ENCODE assay signal across 15 cellular contexts in genomic region chr6:167491403-167492095, GRCh38.
"Had no signal": no experiment of that assay in that cellular context is flagged by ENCODE, and none has a peak within 500 bp of the region (broad histone marks: within the 10 kb centered on the region; RNA-seq: fewer than 3 reads in every experiment).

No MANE protein-coding gene starts in this region.

- H3K4me1 Mint-ChIP-seq: activated naive CD8-positive, alpha-beta T cell treated with anti-CD3 and anti-CD28 coated beads, Interleukin-2, amount 10 ng/mL, durations not matched to agents 7 days and 5 days had no signal

- ATAC-seq: activated CD4-positive, CD25-positive, alpha-beta regulatory T cell treated with anti-CD3 and anti-CD28 coated beads, Interleukin-2, amount 50 U/mL, for 24 hours; left lung had no signal

- H3K36me3 ChIP-seq: breast epithelium, left lung had no signal

- H3K27me3 ChIP-seq: breast epithelium, left lung had no signal

- H3K9me3 ChIP-seq: breast epithelium, left lung had no signal

- H3K4me1 ChIP-seq: breast epithelium had no signal

- H3K9me3 Mint-ChIP-seq: activated T-helper 1 cell treated with anti-CD3 and anti-CD28 coated beads, Interleukin-12 subunit alpha, Interleukin-12 subunit beta, Interleukin-2, Interleukin-4 antibody, amounts not matched to agents 30 ng/mL and 10 ng/mL and 1 ng/mL, durations not matched to agents 14 hours and 24 hours and 36 hours; endodermal cell; nephron progenitor cell; type B pancreatic cell had no signal

- H3K4me3 ChIP-seq: left lung, SK-N-MC had no signal

- H3K4me3 Mint-ChIP-seq: activated naive CD8-positive, alpha-beta T cell treated with anti-CD3 and anti-CD28 coated beads, Interleukin-2, amount 10 ng/mL, durations not matched to agents 7 days and 5 days; activated T-helper 1 cell treated with anti-CD3 and anti-CD28 coated beads, Interleukin-12 subunit alpha, Interleukin-12 subunit beta, Interleukin-2, Interleukin-4 antibody, amounts not matched to agents 30 ng/mL and 10 ng/mL and 1 ng/mL, durations not matched to agents 14 hours and 24 hours and 36 hours; endodermal cell; nephron progenitor cell; type B pancreatic cell had no signal

- H3K36me3 Mint-ChIP-seq: activated naive CD8-positive, alpha-beta T cell treated with anti-CD3 and anti-CD28 coated beads, Interleukin-2, amount 10 ng/mL, durations not matched to agents 7 days and 5 days; type B pancreatic cell had no signal

- H3K27ac Mint-ChIP-seq: activated naive CD8-positive, alpha-beta T cell treated with anti-CD3 and anti-CD28 coated beads, Interleukin-2, amount 10 ng/mL, durations not matched to agents 7 days and 5 days; activated T-helper 1 cell treated with anti-CD3 and anti-CD28 coated beads, Interleukin-12 subunit alpha, Interleukin-12 subunit beta, Interleukin-2, Interleukin-4 antibody, amounts not matched to agents 30 ng/mL and 10 ng/mL and 1 ng/mL, durations not matched to agents 14 hours and 24 hours and 36 hours; endodermal cell; nephron progenitor cell; type B pancreatic cell had no signal

- H3K27ac ChIP-seq: breast epithelium, left lung, SK-N-MC had no signal

- DNase-seq: activated naive CD4-positive, alpha-beta T cell; activated naive CD8-positive, alpha-beta T cell treated with anti-CD3 and anti-CD28 coated beads, Interleukin-2, amount 10 ng/mL, durations not matched to agents 7 days and 5 days; dermis blood vessel endothelial cell; endodermal cell; left lung; mesenchymal stem cell; nephron progenitor cell; stimulated activated CD4-positive, alpha-beta T cell treated with anti-CD3 and anti-CD28 coated beads, Interleukin-15, amount 100 ng/mL, for 24 hours; stimulated activated CD4-positive, alpha-beta T cell treated with anti-CD3 and anti-CD28 coated beads, Interleukin-4, amount 100 ng/mL, for 1 hour; stimulated activated naive CD4-positive, alpha-beta T cell treated with Interleukin-2 at 50 U/mL for 16 hours had no signal
